ENCODE assay signal across 20 cellular contexts in the genomic region with DNA sequence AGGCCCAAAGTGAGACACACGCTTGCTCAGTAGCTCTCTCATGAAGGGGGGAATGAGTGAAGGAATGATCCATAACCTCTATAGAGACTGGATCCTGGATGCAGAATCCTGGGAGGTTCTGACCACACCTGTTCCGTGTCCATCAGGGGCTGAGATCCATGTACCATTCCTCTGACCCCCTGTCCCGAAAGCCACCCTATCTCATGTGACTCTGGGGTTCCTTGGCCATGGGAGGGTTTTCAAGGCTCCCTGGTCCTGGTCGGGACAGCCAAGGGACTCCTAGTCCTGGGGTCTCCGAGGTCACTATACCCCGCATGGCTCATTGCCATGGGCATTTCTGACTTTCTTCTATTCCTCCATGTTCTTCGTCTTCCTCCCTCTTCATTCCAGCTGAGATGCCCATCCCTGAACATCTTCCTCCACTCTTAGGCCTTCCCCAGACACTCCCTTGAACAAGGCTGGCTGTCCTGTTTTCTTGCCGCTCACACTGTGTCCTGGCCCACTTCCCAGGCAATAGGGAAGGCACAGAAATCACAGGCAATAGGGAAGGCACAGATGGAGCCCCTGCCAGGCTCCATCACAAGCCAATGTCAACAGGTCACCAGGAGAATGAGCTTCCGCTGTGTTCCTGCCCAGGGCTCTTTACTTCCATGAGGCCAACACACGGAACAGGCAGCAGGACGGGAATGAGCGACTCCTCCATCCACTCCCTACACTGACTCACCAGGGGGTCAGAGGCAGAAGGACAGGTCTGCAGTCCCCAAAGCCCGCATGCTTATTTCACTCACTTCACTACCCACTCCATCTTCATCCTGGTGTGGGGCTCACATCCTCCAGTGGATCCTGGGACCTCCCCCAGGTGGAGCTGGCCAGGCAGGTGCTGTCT. TPM values are rescaled to one million over a fixed set of nuclear protein-coding genes. Genes with fewer than 3 reads are reported as not detected.
DNase-seq lines count a peak whose midpoint lies in the region; ATAC-seq and TF ChIP-seq lines count a peak whose summit lies in the region.
"Had no signal": no experiment of that assay in that cellular context is flagged by ENCODE, and none has a peak within 500 bp of the region (broad histone marks: within the 10 kb centered on the region; RNA-seq: fewer than 3 reads in every experiment).

No MANE protein-coding gene starts in this region.

- in situ Hi-C loops in G401 (cut with HindIII; ENCODE audit: low sequenced_read_pairs): no loop called here

- ATAC-seq in HG02884 (IDR thresholded peaks at IDR 0.05; ENCODE audit: unreplicated experiment): no peak
- ATAC-seq: GM12878, PC-3 had no signal

- no peak for TF ChIP-seq CTCF in VCaP (conservative IDR thresholded peaks at IDR 0.05)

- no peaks in the 10 kb centered on the region for H3K36me3 ChIP-seq in rectal smooth muscle tissue (ENCODE audit: control insufficient read depth, insufficient read depth, low read length)
- H3K36me3 ChIP-seq: SJSA1 had no signal

- no peak overlapping the region for H3K9ac ChIP-seq in rectal smooth muscle tissue (ENCODE audit: low read length)

- DNase-seq in G401 (ENCODE audit: low spot score) (peak; percentile 89), mesenteric fat pad (ENCODE audit: low spot score) (peak; percentile 37), NCI-H1694 treated with DMSO at 0.1 percent for 48 hours (lab: John Stamatoyannopoulos, UW) (no peak), AG20443 (ENCODE audit: low spot score) (no peak), activated gamma-delta T cell (lab: John Stamatoyannopoulos, UW) (no peak)
- DNase-seq: COR-L47, DMS53, IMR-90, Kasumi-1, NCI-H1417 treated with DMSO at 0.1 percent for 48 hours, NCI-H2107, NCI-H226, NCI-H526, PC-3 had no signal

- H3K27ac ChIP-seq in VCaP (0 out of 2 replicates have a peak overlapping the region, but pooled peaks have one; percentile 11), rectal smooth muscle tissue (ENCODE audit: low read depth, low read length) (no peak overlapping the region)
- H3K27ac ChIP-seq: C4-2B, SJSA1 had no signal

- H3K4me1 ChIP-seq in rectal smooth muscle tissue (ENCODE audit: control insufficient read depth, insufficient read depth, low read length): no peaks in the 10 kb centered on the region
- H3K4me1 ChIP-seq: SJSA1 had no signal

- H3K4me3 ChIP-seq in rectal smooth muscle tissue (ENCODE audit: low read length): peak overlapping the region; percentile 54
- H3K4me3 ChIP-seq: GM12878, SJSA1 had no signal

- H3K27me3 ChIP-seq in rectal smooth muscle tissue (ENCODE audit: control insufficient read depth, insufficient read depth, low read length): peaks cover 5% of the 10 kb centered on the region

RNA-seq across cellular contexts. Expression of a gene that starts 3.2 kb away (rescaled TPM):
- not detected in 2 replicates for total RNA-seq in G401 (2014; rRNA removed; shearing (Covaris generic))
- 0.35 TPM for total RNA-seq in mesenteric fat pad
- total RNA-seq: IMR-90, SJSA1 had no signal

RNA-seq across cellular contexts. Expression of a gene that starts 23.5 kb away (rescaled TPM):
- not detected in 2 replicates for total RNA-seq in G401 (2014; rRNA removed; shearing (Covaris generic))
- not detected for total RNA-seq in mesenteric fat pad
- total RNA-seq: GM12878, IMR-90, PC-3, SJSA1 had no signal

RNA-seq across cellular contexts. Expression of a gene that starts 43.7 kb away (rescaled TPM):
- not detected in 2 replicates for total RNA-seq in G401 (2014; rRNA removed; shearing (Covaris generic))
- 0.22 TPM for total RNA-seq in mesenteric fat pad
- total RNA-seq: IMR-90, SJSA1 had no signal

Comparison
In these comparisons a context has a peak if more than half of its experiments do, and no peak if none do; other contexts are left out.
1. DNase-seq: peak in G401 (single experiment) and mesenteric fat pad (single experiment); none in NCI-H1694 treated with DMSO at 0.1 percent for 48 hours (single experiment), AG20443 (single experiment) and activated gamma-delta T cell (single experiment).